Comparison of ENCODE assay signal across 24 cellular contexts in the genomic region with DNA sequence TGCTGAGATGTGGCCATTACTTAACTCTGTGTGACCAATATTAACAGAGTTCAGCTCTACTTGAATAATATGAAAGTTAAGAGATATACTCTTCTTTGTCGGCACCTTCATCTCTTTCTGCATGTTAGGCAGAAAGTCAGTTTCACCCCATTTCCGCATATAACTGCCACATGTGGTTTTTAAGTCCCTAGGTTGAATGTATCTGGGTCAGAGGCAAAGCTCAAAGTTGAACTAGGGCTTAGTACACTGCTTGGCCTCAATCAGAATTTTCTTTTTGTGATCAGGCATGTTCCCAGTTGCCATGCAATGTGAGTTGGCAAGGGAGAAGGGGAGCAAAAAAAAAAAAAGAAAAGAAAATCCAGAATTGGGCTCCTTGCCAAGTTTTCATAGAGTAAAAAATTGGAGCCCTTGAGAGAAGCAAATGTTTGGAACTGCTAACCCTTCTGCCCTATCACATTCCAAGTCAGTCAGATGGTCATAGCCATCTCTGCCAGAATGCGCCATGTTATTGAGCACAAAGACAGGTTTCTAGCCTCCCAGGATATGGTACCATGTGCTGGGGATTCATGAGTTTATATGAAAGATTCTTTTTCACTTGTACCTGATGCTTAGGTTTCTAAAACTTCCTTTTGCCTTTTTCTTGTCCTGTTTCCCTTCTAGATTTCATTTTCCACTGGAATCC.
A peak's percentile ranks its signal among the peaks of the same experiment; 100 is the strongest.
DNase-seq lines count a peak whose midpoint lies in the region; ATAC-seq lines count a peak whose summit lies in the region.
"Had no signal": no experiment of that assay in that cellular context is flagged by ENCODE, and none has a peak within 500 bp of the region (broad histone marks: within the 10 kb centered on the region; RNA-seq: fewer than 3 reads in every experiment).

No MANE protein-coding gene starts in this region.

- H3K4me1 Mint-ChIP-seq in activated CD8-positive, alpha-beta memory T cell treated with anti-CD3 and anti-CD28 coated beads, Interleukin-2, amount 10 ng/mL, durations not matched to agents 7 days and 5 days, result peaks cover 11% of the 10 kb centered on the region
- peaks cover 30% of the 10 kb centered on the region for H3K4me1 Mint-ChIP-seq in activated CD8-positive, alpha-beta T cell treated with anti-CD3 and anti-CD28 coated beads, Interleukin-2, amount 10 ng/mL, durations not matched to agents 7 days and 5 days (ENCODE audit: low read depth)

- H3K36me3 Mint-ChIP-seq in activated CD8-positive, alpha-beta memory T cell treated with anti-CD3 and anti-CD28 coated beads, Interleukin-2, amount 10 ng/mL, durations not matched to agents 7 days and 5 days, result peaks cover 25% of the 10 kb centered on the region
- H3K36me3 Mint-ChIP-seq in activated CD8-positive, alpha-beta T cell treated with anti-CD3 and anti-CD28 coated beads, Interleukin-2, amount 10 ng/mL, durations not matched to agents 7 days and 5 days (ENCODE audit: low read depth), result peaks cover 59% of the 10 kb centered on the region

- H3K27ac Mint-ChIP-seq in activated CD8-positive, alpha-beta memory T cell treated with anti-CD3 and anti-CD28 coated beads, Interleukin-2, amount 10 ng/mL, durations not matched to agents 7 days and 5 days, result peak overlapping the region; percentile 90
- peak overlapping the region; percentile 95 for H3K27ac Mint-ChIP-seq in activated CD8-positive, alpha-beta T cell treated with anti-CD3 and anti-CD28 coated beads, Interleukin-2, amount 10 ng/mL, durations not matched to agents 7 days and 5 days

- H3K4me3 Mint-ChIP-seq in activated CD8-positive, alpha-beta memory T cell treated with anti-CD3 and anti-CD28 coated beads, Interleukin-2, amount 10 ng/mL, durations not matched to agents 7 days and 5 days, result no peak overlapping the region
- H3K4me3 Mint-ChIP-seq in activated CD8-positive, alpha-beta T cell treated with anti-CD3 and anti-CD28 coated beads, Interleukin-2, amount 10 ng/mL, durations not matched to agents 7 days and 5 days, result peak overlapping the region; percentile 48

- H3K4me1 ChIP-seq in thymus (ENCODE audit: control insufficient read depth, insufficient read depth, low read length), result peaks cover 4% of the 10 kb centered on the region
- H3K4me1 ChIP-seq: esophagus squamous epithelium, prostate gland, vagina had no signal

- no peaks in the 10 kb centered on the region for H3K27me3 Mint-ChIP-seq in activated CD8-positive, alpha-beta memory T cell treated with anti-CD3 and anti-CD28 coated beads, Interleukin-2, amount 10 ng/mL, durations not matched to agents 7 days and 5 days
- no peaks in the 10 kb centered on the region for H3K27me3 Mint-ChIP-seq in activated CD8-positive, alpha-beta T cell treated with anti-CD3 and anti-CD28 coated beads, Interleukin-2, amount 10 ng/mL, durations not matched to agents 7 days and 5 days (ENCODE audit: low read depth)

- H3K27ac ChIP-seq in thymus (ENCODE audit: low read depth), result peak overlapping the region; percentile 91
- H3K27ac ChIP-seq: esophagus squamous epithelium, prostate gland, SK-N-MC, skin epidermis, vagina had no signal

- no peak for DNase-seq in activated CD8-positive, alpha-beta memory T cell treated with anti-CD3 and anti-CD28 coated beads, Interleukin-2, amount 10 ng/mL, durations not matched to agents 7 days and 5 days
- no peak for DNase-seq in activated CD8-positive, alpha-beta memory T cell treated with anti-CD3 and anti-CD28 coated beads for 24 hours
- DNase-seq in MV-4-11 (lab: John Stamatoyannopoulos, UW), result peak; percentile 91
- peak; percentile 47 for DNase-seq in activated CD8-positive, alpha-beta T cell treated with anti-CD3 and anti-CD28 coated beads, Interleukin-2, amount 10 ng/mL, durations not matched to agents 7 days and 5 days
- DNase-seq in OCI-M2 (lab: John Stamatoyannopoulos, UW; ENCODE audit: unreplicated experiment), result no peak
- no peak for DNase-seq in activated CD4-positive, alpha-beta T cell treated with anti-CD3 and anti-CD28 coated beads for 48 hours
- DNase-seq: activated CD4-positive, alpha-beta T cell treated with anti-CD3 and anti-CD28 coated beads for 1 hour; activated naive CD4-positive, alpha-beta T cell; DMS79; effector memory CD4-positive, alpha-beta T cell; esophagus squamous epithelium; KG1; left colon; NCI-H1417; NCI-H2107; NCI-H524 treated with DMSO at 0.1 percent for 48 hours; stimulated activated CD4-positive, alpha-beta T cell treated with anti-CD3 and anti-CD28 coated beads, Interleukin-4, amount 100 ng/mL, for 4 hours; substantia nigra had no signal

- ATAC-seq in activated CD8-positive, alpha-beta memory T cell treated with anti-CD3 and anti-CD28 coated beads, Interleukin-2, amount 10 ng/mL, durations not matched to agents 7 days and 5 days, result peak; percentile 86
- ATAC-seq in activated CD8-positive, alpha-beta T cell treated with anti-CD3 and anti-CD28 coated beads, Interleukin-2, amount 10 ng/mL, durations not matched to agents 7 days and 5 days, result peak; percentile 97
- no peak for ATAC-seq in HG03159 (IDR thresholded peaks at IDR 0.05; ENCODE audit: unreplicated experiment)
- ATAC-seq: left colon had no signal

- POLR2A ChIA-PET in activated CD8-positive, alpha-beta T cell treated with anti-CD3 and anti-CD28 coated beads, Interleukin-2, amount 10 ng/mL, durations not matched to agents 7 days and 5 days (lab: Charles Lee), result interaction anchor here (0.6 to 1.6 kb wide), 4 partner anchors 11 to 209 kb away, joined by 3 to 9 read pairs (median 4); no protein-coding TSS in a partner anchor

- no peak overlapping the region for H3K4me3 ChIP-seq in thymus (ENCODE audit: low read length)
- H3K4me3 ChIP-seq: esophagus squamous epithelium, prostate gland, SK-N-MC, skin epidermis, vagina had no signal

- WGBS in thymus, result 68% methylated on average over 3 of the region's 3 CpGs

- CTCF ChIA-PET in activated CD8-positive, alpha-beta memory T cell treated with anti-CD3 and anti-CD28 coated beads, Interleukin-2, amount 10 ng/mL, durations not matched to agents 7 days and 5 days (lab: Charles Lee), result no interaction called here
- CTCF ChIA-PET in activated CD8-positive, alpha-beta T cell treated with anti-CD3 and anti-CD28 coated beads, Interleukin-2, amount 10 ng/mL, durations not matched to agents 7 days and 5 days (lab: Charles Lee), result interaction anchor here (0.8 to 1.4 kb wide), 2 partner anchors 21 to 31 kb away, joined by 3 to 7 read pairs; no protein-coding TSS in a partner anchor

- H3K27me3 ChIP-seq in thymus (ENCODE audit: control insufficient read depth, insufficient read depth), result no peaks in the 10 kb centered on the region
- H3K27me3 ChIP-seq: esophagus squamous epithelium, vagina had no signal

- peaks cover 13% of the 10 kb centered on the region for H3K9me3 Mint-ChIP-seq in activated CD8-positive, alpha-beta memory T cell treated with anti-CD3 and anti-CD28 coated beads, Interleukin-2, amount 10 ng/mL, durations not matched to agents 7 days and 5 days (ENCODE audit: low read depth)
- H3K9me3 Mint-ChIP-seq in activated CD8-positive, alpha-beta T cell treated with anti-CD3 and anti-CD28 coated beads, Interleukin-2, amount 10 ng/mL, durations not matched to agents 7 days and 5 days (ENCODE audit: insufficient read depth), result peaks cover 59% of the 10 kb centered on the region

- no peaks in the 10 kb centered on the region for H3K36me3 ChIP-seq in thymus (ENCODE audit: control insufficient read depth, insufficient read depth)
- H3K36me3 ChIP-seq: esophagus squamous epithelium, prostate gland, vagina had no signal

- no peaks in the 10 kb centered on the region for H3K9me3 ChIP-seq in thymus (ENCODE audit: control insufficient read depth)
- H3K9me3 ChIP-seq: prostate gland, vagina had no signal

Comparison
In these comparisons a context has a peak if more than half of its experiments do, and no peak if none do; other contexts are left out.
1. DNase-seq: peak in MV-4-11 (single experiment) and activated CD8-positive, alpha-beta T cell treated with anti-CD3 and anti-CD28 coated beads, Interleukin-2, amount 10 ng/mL, durations not matched to agents 7 days and 5 days (single experiment); none in activated CD8-positive, alpha-beta memory T cell treated with anti-CD3 and anti-CD28 coated beads, Interleukin-2, amount 10 ng/mL, durations not matched to agents 7 days and 5 days (single experiment), activated CD8-positive, alpha-beta memory T cell treated with anti-CD3 and anti-CD28 coated beads for 24 hours (single experiment), OCI-M2 (single experiment) and activated CD4-positive, alpha-beta T cell treated with anti-CD3 and anti-CD28 coated beads for 48 hours (single experiment).